Comparison of ENCODE assay signal across 12 cellular contexts in the genomic region with DNA sequence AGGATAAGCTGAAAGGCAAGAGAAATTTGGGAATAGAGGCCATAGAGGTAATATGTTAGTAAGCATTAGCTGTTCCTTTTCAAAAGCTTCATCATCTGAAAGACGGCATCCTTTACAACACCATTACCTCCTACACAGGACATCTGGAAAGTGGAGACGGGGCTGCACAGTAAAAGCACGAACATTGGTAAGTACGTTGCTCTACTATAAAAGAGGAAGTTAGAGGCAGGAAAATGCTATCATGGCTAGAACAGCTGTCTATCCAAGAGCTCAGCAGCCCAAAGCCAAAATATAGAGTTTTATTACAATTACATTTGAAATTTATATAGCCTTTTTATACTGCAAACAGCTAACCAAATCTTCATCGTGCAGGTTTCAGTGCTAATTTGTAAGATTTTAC.
"Had no signal": no experiment of that assay in that cellular context is flagged by ENCODE, and none has a peak within 500 bp of the region (broad histone marks: within the 10 kb centered on the region; RNA-seq: fewer than 3 reads in every experiment).

No MANE protein-coding gene starts in this region.

- FAIRE-seq: kidney had no signal

- DNase-seq: activated CD4-positive, alpha-beta memory T cell treated with anti-CD3 and anti-CD28 coated beads for 36 hours; activated gamma-delta T cell; activated naive CD8-positive, alpha-beta T cell treated with anti-CD3 and anti-CD28 coated beads for 36 hours; activated T-cell treated with anti-CD3 and anti-CD28 coated beads, Interleukin-2, amount 50 U/mL, for 4 hours; cerebellar nuclear complex; kidney; left ventricle myocardium superior; stimulated activated CD4-positive, alpha-beta T cell treated with anti-CD3 and anti-CD28 coated beads, Interleukin-4, amount 100 ng/mL, for 1 hour; stomach had no signal

- H3K4me3 ChIP-seq: gastroesophageal sphincter, hepatocyte, stomach, thoracic aorta had no signal
